10 cellular contexts compared by ENCODE assay signal in genomic region chr7:22435105-22435504, GRCh38.
DNase-seq lines count a peak whose midpoint lies in the region; ATAC-seq, FAIRE-seq and TF ChIP-seq lines count a peak whose summit lies in the region.
"Had no signal": no experiment of that assay in that cellular context is flagged by ENCODE, and none has a peak within 500 bp of the region (broad histone marks: within the 10 kb centered on the region; RNA-seq: fewer than 3 reads in every experiment).

No MANE protein-coding gene starts in this region.

- peaks cover 21% of the 10 kb centered on the region for H3K79me2 ChIP-seq in endothelial cell of umbilical vein (ENCODE audit: control insufficient read depth, insufficient read depth, low read length)

- H3K4me3 ChIP-seq in endothelial cell of umbilical vein (replicated peaks in 1 of 3; ENCODE audit: insufficient read depth in 1 of 3, low read depth in 1 of 3, low read length in 3 of 3): no peak overlapping the region
- no peak overlapping the region for H3K4me3 ChIP-seq in upper lobe of right lung

- CTCF ChIA-PET in endothelial cell of umbilical vein (lab: Charles Lee): interaction anchor here (2.4 to 4.3 kb wide), 2 partner anchors 9 to 325 kb away, joined by 5 to 22 read pairs; no protein-coding TSS in a partner anchor

- H3K9me1 ChIP-seq in endothelial cell of umbilical vein (replicated peaks; ENCODE audit: control insufficient read depth, extremely low read depth, insufficient read depth, low read length): no peaks in the 10 kb centered on the region

- H2AFZ ChIP-seq in endothelial cell of umbilical vein (ENCODE audit: low read depth, low read length): no peak overlapping the region

- TF ChIP-seq POLR2A in endothelial cell of umbilical vein (IDR thresholded peaks at IDR 0.05; ENCODE audit: low read depth, low read length): no peak

- no TSS peak for BruUV-seq in endothelial cell of umbilical vein (replicated peaks; lab: Mats Ljungman, UMichigan)

- H3K27me3 ChIP-seq in endothelial cell of umbilical vein (ENCODE audit: control insufficient read depth in 2 of 2, insufficient read depth in 2 of 2, low read length in 2 of 2) (no peaks in the 10 kb centered on the region), upper lobe of right lung (no peaks in the 10 kb centered on the region)

- no peak for TF ChIP-seq CTCF in endothelial cell of umbilical vein (IDR thresholded peaks at IDR 0.05; ENCODE audit: extremely low read depth in 1 of 2, insufficient read depth in 1 of 2, low read depth in 1 of 2, low read length in 2 of 2)
- TF ChIP-seq CTCF in upper lobe of right lung (IDR thresholded peaks at IDR 0.05): no peak

- dilution Hi-C loops in endothelial cell of umbilical vein (cut with MboI; ENCODE audit: extremely low pct_ligation_motif_present, low sequenced_read_pairs): no loop called here

- POLR2A ChIA-PET in endothelial cell of umbilical vein (lab: Charles Lee): no interaction called here

- no peak for FAIRE-seq in endothelial cell of umbilical vein (lab: Jason Lieb, UNC)

- H3K27ac ChIP-seq in endothelial cell of umbilical vein (ENCODE audit: insufficient read depth, low read depth, low read length) (peak overlapping the region; percentile 77), upper lobe of right lung (no peak overlapping the region)
- H3K27ac ChIP-seq: VCaP had no signal

- peak; percentile 80 for ATAC-seq in GM18870 (IDR thresholded peaks at IDR 0.05; ENCODE audit: unreplicated experiment)
- peak; percentile 84 for ATAC-seq in GM21576 (IDR thresholded peaks at IDR 0.05; ENCODE audit: unreplicated experiment)
- ATAC-seq in HG03175 (IDR thresholded peaks at IDR 0.05; ENCODE audit: unreplicated experiment): peak; percentile 80
- no peak for ATAC-seq in upper lobe of right lung
- ATAC-seq: effector memory CD8-positive, alpha-beta T cell had no signal

- DNase-seq in endothelial cell of umbilical vein (ENCODE audit: low read depth, low spot score) (no peak), DMS153 treated with DMSO at 0.1 percent for 48 hours (lab: John Stamatoyannopoulos, UW; ENCODE audit: unreplicated experiment) (no peak), upper lobe of right lung (no peak), DMS 273 treated with DMSO at 0.1 percent for 48 hours (lab: John Stamatoyannopoulos, UW) (no peak)
- no peak for DNase-seq in activated CD4-positive, alpha-beta T cell treated with anti-CD3 and anti-CD28 coated beads for 1 hour
- DNase-seq: effector memory CD8-positive, alpha-beta T cell had no signal

- H3K36me3 ChIP-seq in endothelial cell of umbilical vein (ENCODE audit: control insufficient read depth in 2 of 2, extremely low read depth in 1 of 2, insufficient read depth in 2 of 2, low read length in 2 of 2) (no peaks in the 10 kb centered on the region), upper lobe of right lung (no peaks in the 10 kb centered on the region)

- intact Hi-C loops in endothelial cell of umbilical vein (cut with micrococcal nuclease): no loop called here
- intact Hi-C loops in upper lobe of right lung (cut with DNase I): no loop called here

- no peak overlapping the region for H3K4me2 ChIP-seq in endothelial cell of umbilical vein (ENCODE audit: insufficient read depth, low read length)

- no peaks in the 10 kb centered on the region for H4K20me1 ChIP-seq in endothelial cell of umbilical vein (replicated peaks; ENCODE audit: control insufficient read depth, extremely low read depth, insufficient read depth, low read length)

- no peak overlapping the region for H3K9ac ChIP-seq in endothelial cell of umbilical vein (replicated peaks; ENCODE audit: extremely low read depth, insufficient read depth, low read length)

- H3K9me3 ChIP-seq in endothelial cell of umbilical vein (replicated peaks; ENCODE audit: control insufficient read depth, insufficient read depth, low read length) (no peaks in the 10 kb centered on the region), upper lobe of right lung (no peaks in the 10 kb centered on the region)

- H3K4me1 ChIP-seq in endothelial cell of umbilical vein (ENCODE audit: control insufficient read depth, extremely low read depth, insufficient read depth, low read length): peaks cover 28% of the 10 kb centered on the region
- no peaks in the 10 kb centered on the region for H3K4me1 ChIP-seq in upper lobe of right lung

TF ChIP-seq in endothelial cell of umbilical vein, 7 proteins besides CTCF, POLR2A, EP300 and RAD21:
- TF ChIP-seq MAX (IDR thresholded peaks at IDR 0.05; ENCODE audit: insufficient read depth, insufficient read length) (no peak), POLR2AphosphoS5 (IDR thresholded peaks at IDR 0.05; ENCODE audit: insufficient read depth, low read depth, low read length) (no peak), GATA2 (IDR thresholded peaks at IDR 0.05; ENCODE audit: insufficient read depth, insufficient read length, low read depth, low read length) (no peak), FOS (IDR thresholded peaks at IDR 0.05; ENCODE audit: borderline replicate concordance, insufficient read depth, low read length) (no peak), MYC (IDR thresholded peaks at IDR 0.05; ENCODE audit: low read depth, low read length) (no peak)
